In the genomic region with DNA sequence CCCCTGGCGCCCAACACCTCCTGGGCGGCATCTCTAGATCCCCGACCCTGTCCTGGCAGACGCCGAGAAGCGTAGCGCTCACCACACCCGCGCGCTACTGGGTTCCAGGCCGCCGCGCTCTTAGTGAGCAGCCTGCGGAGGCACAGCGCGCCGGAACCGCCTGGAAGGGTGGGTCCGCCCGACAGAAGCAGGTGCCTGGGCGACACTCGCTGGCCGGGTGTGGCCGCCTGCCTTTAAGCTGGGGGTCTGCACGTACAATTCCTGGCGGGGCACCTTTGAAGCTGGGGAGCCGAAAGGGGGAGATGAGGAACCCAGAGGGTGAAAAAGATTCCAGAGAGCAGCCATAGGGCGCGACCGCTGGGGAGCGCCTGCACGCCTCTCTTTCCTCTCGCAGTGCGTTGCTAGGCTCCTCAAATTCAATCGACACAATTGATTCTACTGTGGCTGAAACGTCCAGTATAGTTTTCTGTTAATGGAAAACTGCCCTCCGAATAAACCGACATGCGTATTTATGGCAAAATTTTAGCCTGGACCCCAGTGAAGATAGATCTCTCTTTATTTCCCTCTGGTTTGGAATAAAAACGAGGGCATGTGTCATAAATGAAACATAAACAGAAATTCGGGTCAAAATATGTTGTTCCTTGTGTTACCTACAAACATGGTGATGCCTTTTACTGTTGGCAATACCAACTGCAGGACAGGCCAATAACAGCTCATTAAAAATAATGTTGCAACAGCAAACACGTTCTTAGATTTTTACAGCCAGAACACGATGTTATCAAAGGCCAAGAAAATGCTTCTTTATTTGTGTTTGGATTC, we compare ENCODE assay signal across 9 cellular contexts. TPM values are rescaled to one million over a fixed set of nuclear protein-coding genes. Genes with fewer than 3 reads are reported as not detected.
A peak's percentile ranks its signal among the peaks of the same experiment; 100 is the strongest.
DNase-seq lines count a peak whose midpoint lies in the region; ATAC-seq and TF ChIP-seq lines count a peak whose summit lies in the region.
"Had no signal": no experiment of that assay in that cellular context is flagged by ENCODE, and none has a peak within 500 bp of the region (broad histone marks: within the 10 kb centered on the region; RNA-seq: fewer than 3 reads in every experiment).

No MANE protein-coding gene starts in this region.

- H3K4me1 Mint-ChIP-seq in activated CD8-positive, alpha-beta T cell treated with anti-CD3 and anti-CD28 coated beads, Interleukin-2, amount 10 ng/mL, durations not matched to agents 7 days and 5 days (ENCODE audit: low read depth) = peaks cover 54% of the 10 kb centered on the region
- peaks cover 17% of the 10 kb centered on the region for H3K4me1 Mint-ChIP-seq in activated T-helper 1 cell treated with anti-CD3 and anti-CD28 coated beads, Interleukin-12 subunit alpha, Interleukin-12 subunit beta, Interleukin-2, Interleukin-4 antibody, amounts not matched to agents 30 ng/mL and 10 ng/mL and 1 ng/mL, durations not matched to agents 14 hours and 24 hours and 36 hours (ENCODE audit: low read depth)

- peaks cover 2% of the 10 kb centered on the region for H3K36me3 Mint-ChIP-seq in activated CD8-positive, alpha-beta T cell treated with anti-CD3 and anti-CD28 coated beads, Interleukin-2, amount 10 ng/mL, durations not matched to agents 7 days and 5 days (ENCODE audit: low read depth)
- no peaks in the 10 kb centered on the region for H3K36me3 Mint-ChIP-seq in activated T-helper 1 cell treated with anti-CD3 and anti-CD28 coated beads, Interleukin-12 subunit alpha, Interleukin-12 subunit beta, Interleukin-2, Interleukin-4 antibody, amounts not matched to agents 30 ng/mL and 10 ng/mL and 1 ng/mL, durations not matched to agents 14 hours and 24 hours and 36 hours (ENCODE audit: low read depth)

- in situ Hi-C loops in GM13976 (cut with MboI; ENCODE audit: low sequenced_read_pairs, unreplicated experiment) = loop anchor here (5.0 kb wide), 1 partner anchor 412 kb away; no protein-coding TSS in a partner anchor

- H3K36me3 ChIP-seq in mucosa of descending colon (ENCODE audit: low read depth) = no peaks in the 10 kb centered on the region

- TF ChIP-seq CTCF in GM13976 (IDR thresholded peaks at IDR 0.05; ENCODE audit: borderline replicate concordance, control extremely low read depth, extremely low read depth, insufficient read depth, missing control alignments) (peak; percentile 35), mucosa of descending colon (IDR thresholded peaks at IDR 0.05) (no peak)

- DNase-seq in DMS53 (lab: John Stamatoyannopoulos, UW) (peak; percentile 23), DMS53 treated with DMSO at 0.1 percent for 48 hours (lab: John Stamatoyannopoulos, UW; ENCODE audit: unreplicated experiment) (no peak), GM13976 (ENCODE audit: low spot score) (peak; percentile 47), mucosa of descending colon (no peak), NCI-H1436 (lab: John Stamatoyannopoulos, UW) (no peak), Kasumi-1 (lab: John Stamatoyannopoulos, UW) (no peak)
- no peak for DNase-seq in activated CD8-positive, alpha-beta T cell treated with anti-CD3 and anti-CD28 coated beads, Interleukin-2, amount 10 ng/mL, durations not matched to agents 7 days and 5 days
- no peak for DNase-seq in activated T-helper 1 cell treated with anti-CD3 and anti-CD28 coated beads, Interleukin-12 subunit alpha, Interleukin-12 subunit beta, Interleukin-2, Interleukin-4 antibody, amounts not matched to agents 30 ng/mL and 10 ng/mL and 1 ng/mL, durations not matched to agents 14 hours and 24 hours and 36 hours (ENCODE audit: low spot score)

- intact Hi-C loops in mucosa of descending colon (cut with DNase I, micrococcal nuclease) = no loop called here
- intact Hi-C loops in activated T-helper 1 cell treated with anti-CD3 and anti-CD28 coated beads, Interleukin-12 subunit alpha, Interleukin-12 subunit beta, Interleukin-2, Interleukin-4 antibody, amounts not matched to agents 30 ng/mL and 10 ng/mL and 1 ng/mL, durations not matched to agents 14 hours and 24 hours and 36 hours (cut with micrococcal nuclease) = loop anchor here (5.0 kb wide), 1 partner anchor 1307 kb away; no protein-coding TSS in a partner anchor

- ATAC-seq in activated CD8-positive, alpha-beta T cell treated with anti-CD3 and anti-CD28 coated beads, Interleukin-2, amount 10 ng/mL, durations not matched to agents 7 days and 5 days = no peak
- peak; percentile 46 for ATAC-seq in mucosa of descending colon

- no peak overlapping the region for H3K27ac Mint-ChIP-seq in activated CD8-positive, alpha-beta T cell treated with anti-CD3 and anti-CD28 coated beads, Interleukin-2, amount 10 ng/mL, durations not matched to agents 7 days and 5 days
- no peak overlapping the region for H3K27ac Mint-ChIP-seq in activated T-helper 1 cell treated with anti-CD3 and anti-CD28 coated beads, Interleukin-12 subunit alpha, Interleukin-12 subunit beta, Interleukin-2, Interleukin-4 antibody, amounts not matched to agents 30 ng/mL and 10 ng/mL and 1 ng/mL, durations not matched to agents 14 hours and 24 hours and 36 hours

- H3K9me3 Mint-ChIP-seq in activated CD8-positive, alpha-beta T cell treated with anti-CD3 and anti-CD28 coated beads, Interleukin-2, amount 10 ng/mL, durations not matched to agents 7 days and 5 days (ENCODE audit: insufficient read depth) = no peaks in the 10 kb centered on the region
- H3K9me3 Mint-ChIP-seq in activated T-helper 1 cell treated with anti-CD3 and anti-CD28 coated beads, Interleukin-12 subunit alpha, Interleukin-12 subunit beta, Interleukin-2, Interleukin-4 antibody, amounts not matched to agents 30 ng/mL and 10 ng/mL and 1 ng/mL, durations not matched to agents 14 hours and 24 hours and 36 hours = no peaks in the 10 kb centered on the region

- H3K4me3 Mint-ChIP-seq in activated CD8-positive, alpha-beta T cell treated with anti-CD3 and anti-CD28 coated beads, Interleukin-2, amount 10 ng/mL, durations not matched to agents 7 days and 5 days = peak overlapping the region; percentile 28
- no peak overlapping the region for H3K4me3 Mint-ChIP-seq in activated T-helper 1 cell treated with anti-CD3 and anti-CD28 coated beads, Interleukin-12 subunit alpha, Interleukin-12 subunit beta, Interleukin-2, Interleukin-4 antibody, amounts not matched to agents 30 ng/mL and 10 ng/mL and 1 ng/mL, durations not matched to agents 14 hours and 24 hours and 36 hours

- peaks cover 80% of the 10 kb centered on the region for H3K27me3 Mint-ChIP-seq in activated CD8-positive, alpha-beta T cell treated with anti-CD3 and anti-CD28 coated beads, Interleukin-2, amount 10 ng/mL, durations not matched to agents 7 days and 5 days (ENCODE audit: low read depth)
- H3K27me3 Mint-ChIP-seq in activated T-helper 1 cell treated with anti-CD3 and anti-CD28 coated beads, Interleukin-12 subunit alpha, Interleukin-12 subunit beta, Interleukin-2, Interleukin-4 antibody, amounts not matched to agents 30 ng/mL and 10 ng/mL and 1 ng/mL, durations not matched to agents 14 hours and 24 hours and 36 hours (ENCODE audit: insufficient read depth) = peaks cover 80% of the 10 kb centered on the region

- no peaks in the 10 kb centered on the region for H3K9me3 ChIP-seq in mucosa of descending colon
- H3K9me3 ChIP-seq: HAP-1 had no signal

- CTCF ChIA-PET in activated CD8-positive, alpha-beta T cell treated with anti-CD3 and anti-CD28 coated beads, Interleukin-2, amount 10 ng/mL, durations not matched to agents 7 days and 5 days (lab: Charles Lee) = interaction anchor here (0.7 to 2.0 kb wide), 6 partner anchors 9 to 98 kb away, joined by 3 to 9 read pairs (median 3); partner anchors contain the start of gene BUB3

- peaks cover 35% of the 10 kb centered on the region for H3K4me1 ChIP-seq in mucosa of descending colon (ENCODE audit: low read depth)

- POLR2A ChIA-PET in activated CD8-positive, alpha-beta T cell treated with anti-CD3 and anti-CD28 coated beads, Interleukin-2, amount 10 ng/mL, durations not matched to agents 7 days and 5 days (lab: Charles Lee) = interaction anchor here (0.6 to 1.3 kb wide), 2 partner anchors 14 to 109 kb away, joined by 3 to 4 read pairs; partner anchors contain the start of gene BUB3

- H3K4me3 ChIP-seq in mucosa of descending colon = no peak overlapping the region
- H3K4me3 ChIP-seq: HAP-1 had no signal

RNA-seq across cellular contexts. Expression of gene HMX3, which starts 4.6 kb away (rescaled TPM):
- not detected for total RNA-seq in activated CD8-positive, alpha-beta T cell treated with anti-CD3 and anti-CD28 coated beads, Interleukin-2, amount 10 ng/mL, durations not matched to agents 7 days and 5 days
- total RNA-seq in mucosa of descending colon = 1 to 10 TPM in 1 of 3 donors, under 1 TPM in 1, not detected in 1; 0.92 to 1.4 TPM
- total RNA-seq in activated T-helper 1 cell treated with anti-CD3 and anti-CD28 coated beads, Interleukin-12 subunit alpha, Interleukin-12 subunit beta, Interleukin-2, Interleukin-4 antibody, amounts not matched to agents 30 ng/mL and 10 ng/mL and 1 ng/mL, durations not matched to agents 14 hours and 24 hours and 36 hours = not detected in 2 replicates

RNA-seq across cellular contexts. Expression of gene HMX2, which starts 7.6 kb away (rescaled TPM):
- not detected for total RNA-seq in activated CD8-positive, alpha-beta T cell treated with anti-CD3 and anti-CD28 coated beads, Interleukin-2, amount 10 ng/mL, durations not matched to agents 7 days and 5 days
- under 1 TPM; 0.17 to 0.25 (median 0.24) TPM for total RNA-seq in mucosa of descending colon
- not detected in 2 replicates for total RNA-seq in activated T-helper 1 cell treated with anti-CD3 and anti-CD28 coated beads, Interleukin-12 subunit alpha, Interleukin-12 subunit beta, Interleukin-2, Interleukin-4 antibody, amounts not matched to agents 30 ng/mL and 10 ng/mL and 1 ng/mL, durations not matched to agents 14 hours and 24 hours and 36 hours

RNA-seq across cellular contexts. Expression of gene BUB3, which starts 13.8 kb away (rescaled TPM):
- 100 to 1,000 TPM; 265 to 267 TPM for total RNA-seq in activated CD8-positive, alpha-beta T cell treated with anti-CD3 and anti-CD28 coated beads, Interleukin-2, amount 10 ng/mL, durations not matched to agents 7 days and 5 days
- total RNA-seq in mucosa of descending colon = 10 to 100 TPM; 65.0 to 81.1 (median 68.4) TPM
- 197 and 201 TPM in 2 replicates for total RNA-seq in activated T-helper 1 cell treated with anti-CD3 and anti-CD28 coated beads, Interleukin-12 subunit alpha, Interleukin-12 subunit beta, Interleukin-2, Interleukin-4 antibody, amounts not matched to agents 30 ng/mL and 10 ng/mL and 1 ng/mL, durations not matched to agents 14 hours and 24 hours and 36 hours

Comparison
In these comparisons a context has a peak if more than half of its experiments do, and no peak if none do; other contexts are left out.
1. DNase-seq: peak in DMS53 (single experiment) and GM13976 (single experiment); none in DMS53 treated with DMSO at 0.1 percent for 48 hours (single experiment), activated CD8-positive, alpha-beta T cell treated with anti-CD3 and anti-CD28 coated beads, Interleukin-2, amount 10 ng/mL, durations not matched to agents 7 days and 5 days (single experiment), mucosa of descending colon (0 of 3), activated T-helper 1 cell treated with anti-CD3 and anti-CD28 coated beads, Interleukin-12 subunit alpha, Interleukin-12 subunit beta, Interleukin-2, Interleukin-4 antibody, amounts not matched to agents 30 ng/mL and 10 ng/mL and 1 ng/mL, durations not matched to agents 14 hours and 24 hours and 36 hours (single experiment), NCI-H1436 (single experiment) and Kasumi-1 (0 of 2).